7 cellular contexts compared by ENCODE assay signal in the genomic region with DNA sequence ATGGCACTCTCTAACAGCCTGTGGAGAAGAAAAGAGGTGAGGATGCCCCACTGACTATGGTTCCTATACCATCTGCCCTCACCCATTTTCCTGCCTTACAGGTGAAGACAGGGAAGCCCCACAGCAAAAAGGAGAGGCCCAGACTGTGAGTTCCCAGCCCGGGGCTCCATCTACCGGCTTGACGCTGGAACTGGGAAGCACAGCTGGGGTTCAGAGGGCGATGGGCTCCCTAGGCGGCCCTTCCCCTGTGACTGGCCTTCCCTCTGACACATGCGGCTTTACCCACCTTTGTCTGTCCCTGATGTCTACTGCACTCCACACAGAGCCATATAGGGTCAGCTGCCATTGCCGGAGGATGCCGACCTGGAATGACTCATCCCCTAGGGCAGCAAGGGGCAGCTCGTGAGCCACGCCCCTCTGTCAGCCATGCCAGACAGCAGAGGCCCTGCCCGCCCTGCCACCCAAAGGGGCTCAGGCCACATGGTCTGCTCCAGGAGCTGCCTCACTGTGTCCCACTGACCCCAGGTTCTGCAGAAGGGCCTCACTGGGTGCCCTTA. TPM values are rescaled to one million over a fixed set of nuclear protein-coding genes. Genes with fewer than 3 reads are reported as not detected.
DNase-seq lines count a peak whose midpoint lies in the region; ATAC-seq, FAIRE-seq and TF ChIP-seq lines count a peak whose summit lies in the region.
"Not testable (repeated sequence)": the region's sequence is repeated elsewhere in the genome, so short reads cannot be mapped to it uniquely, and the experiment has no call there.

No MANE protein-coding gene starts in this region.

- H3K14ac ChIP-seq in mesenchymal stem cell (ENCODE audit: low read length in 2 of 2) = not testable (repeated sequence)

- peaks cover 31% of the 10 kb centered on the region for H3K4me1 ChIP-seq in mesenchymal stem cell (ENCODE audit: control insufficient read depth, insufficient read depth, low read depth, low read length)
- not testable (repeated sequence) for H3K4me1 ChIP-seq in psoas muscle

- H3K27me3 ChIP-seq in mesenchymal stem cell (ENCODE audit: control insufficient read depth in 1 of 2, insufficient read depth in 1 of 2, low read length in 2 of 2); psoas muscle (ENCODE audit: insufficient read depth in 3 of 3, low read length in 2 of 3): not testable (repeated sequence)

- TF ChIP-seq CTCF in psoas muscle (IDR thresholded peaks at IDR 0.05) = not testable (repeated sequence)

- not testable (repeated sequence) for H3K4me3 ChIP-seq in mesenchymal stem cell (ENCODE audit: insufficient read depth in 1 of 2, low read depth in 1 of 2, low read length in 2 of 2); psoas muscle

- DNase-seq in ELF-1 (ENCODE audit: low read depth, low spot score) = peak; percentile 52
- DNase-seq in HTR-8/SVneo (ENCODE audit: insufficient read length, low spot score); mesenchymal stem cell; psoas muscle: not testable (repeated sequence)
- peak; percentile 62 for DNase-seq in SW480 (ENCODE audit: low spot score)
- DNase-seq in left ventricle myocardium superior = peak; percentile 36

- H2AFZ ChIP-seq in mesenchymal stem cell (ENCODE audit: low read depth, low read length) = not testable (repeated sequence)

- H3K36me3 ChIP-seq in mesenchymal stem cell (ENCODE audit: control insufficient read depth in 1 of 2, insufficient read depth in 2 of 2, low read depth in 1 of 2, low read length in 2 of 2) = peaks cover 35 to 44% of the 10 kb centered on the region in 2 experiments
- peaks cover 0 to 33% of the 10 kb centered on the region in 2 donors for H3K36me3 ChIP-seq in psoas muscle (ENCODE audit: insufficient read depth in 1 of 2, low read depth in 1 of 2)

- H3K4me2 ChIP-seq in mesenchymal stem cell (ENCODE audit: low read length, poor library complexity, severe bottlenecking) = not testable (repeated sequence)

- H3K18ac ChIP-seq in mesenchymal stem cell (ENCODE audit: low read depth in 1 of 2, low read length in 2 of 2) = not testable (repeated sequence)

- H3K27ac ChIP-seq in mesenchymal stem cell (ENCODE audit: low read length, poor library complexity, severe bottlenecking) = peak overlapping the region; percentile 44
- not testable (repeated sequence) for H3K27ac ChIP-seq in psoas muscle

- H4K91ac ChIP-seq in mesenchymal stem cell (ENCODE audit: low read length) = not testable (repeated sequence)

- peak; percentile 20 for ATAC-seq in esophagus mucosa
- peak; percentile 62 for ATAC-seq in left ventricle myocardium superior
- peak; percentile 22 to 43 (median 32) for ATAC-seq in psoas muscle

- H2AK5ac ChIP-seq in mesenchymal stem cell (ENCODE audit: low read length, severe bottlenecking) = not testable (repeated sequence)

- H2BK5ac ChIP-seq in mesenchymal stem cell (ENCODE audit: low read depth, low read length, poor library complexity, severe bottlenecking) = not testable (repeated sequence)

- not testable (repeated sequence) for H3K79me1 ChIP-seq in mesenchymal stem cell (replicated peaks; ENCODE audit: low read length, poor library complexity, severe bottlenecking)

- not testable (repeated sequence) for H3K4ac ChIP-seq in mesenchymal stem cell (ENCODE audit: low read depth in 1 of 2, low read length in 2 of 2)

- not testable (repeated sequence) for H4K8ac ChIP-seq in mesenchymal stem cell (ENCODE audit: low read length)

- peak; percentile 99 for FAIRE-seq in HTR-8/SVneo (lab: Jason Lieb, UNC)

- not testable (repeated sequence) for H3K9ac ChIP-seq in mesenchymal stem cell (ENCODE audit: low read length)

- not testable (repeated sequence) for H2BK15ac ChIP-seq in mesenchymal stem cell (ENCODE audit: low read depth, poor library complexity, severe bottlenecking)

- no CpG with 5 or more reads among the region's 11 CpGs for WGBS in mesenchymal stem cell
- 85 to 89% (median 88%) methylated on average over 5 to 6 of the region's 11 CpGs for WGBS in psoas muscle, 3 donors

- H2BK12ac ChIP-seq in mesenchymal stem cell (ENCODE audit: low read length in 2 of 2) = not testable (repeated sequence)

- H2BK120ac ChIP-seq in mesenchymal stem cell (ENCODE audit: low read depth, low read length) = not testable (repeated sequence)

- H3K9me3 ChIP-seq in mesenchymal stem cell (ENCODE audit: control insufficient read depth, low read length); psoas muscle: not testable (repeated sequence)

- H3K23ac ChIP-seq in mesenchymal stem cell (ENCODE audit: low read length in 2 of 2) = not testable (repeated sequence)

- intact Hi-C loops in left ventricle myocardium superior (cut with micrococcal nuclease) = not testable (repeated sequence)
- intact Hi-C loops in psoas muscle (cut with DNase I) = loop anchor here in 1 of 2 donors (5.0 kb wide), 1 partner anchor 75 kb away; no protein-coding TSS in a partner anchor

RNA-seq across cellular contexts. Expression of a gene that starts 7.7 kb away (rescaled TPM):
- 55.9 TPM for total RNA-seq in esophagus mucosa
- total RNA-seq in left ventricle myocardium superior = 69.5 TPM
- polyA plus RNA-seq in mesenchymal stem cell (2013, experiment 1 of 2) = 563 TPM
- 558 TPM for polyA plus RNA-seq in mesenchymal stem cell (2013, experiment 2 of 2)
- total RNA-seq in psoas muscle = 10 to 100 TPM; 36.2 to 73.0 (median 51.7) TPM
- 100 to 1,000 TPM in 2 of 3 donors, 10 to 100 TPM in 1; 86.5 to 140 (median 117) TPM for polyA plus RNA-seq in psoas muscle

RNA-seq across cellular contexts. Expression of a gene that starts 25.0 kb away (rescaled TPM):
- total RNA-seq in esophagus mucosa (44.4 TPM), left ventricle myocardium superior (21.7 TPM), psoas muscle (10 to 100 TPM; 15.8 to 23.6 (median 20.8) TPM)
- polyA plus RNA-seq in mesenchymal stem cell (2013, experiment 1 of 2) = 18.3 TPM
- 17.5 TPM for polyA plus RNA-seq in mesenchymal stem cell (2013, experiment 2 of 2)
- polyA plus RNA-seq in psoas muscle = 10 to 100 TPM in 2 of 3 donors, 1 to 10 TPM in 1; 9.9 to 17.5 (median 13.4) TPM

RNA-seq across cellular contexts. Expression of a gene that starts 25.6 kb away (rescaled TPM):
- total RNA-seq in esophagus mucosa (13.7 TPM), left ventricle myocardium superior (25.2 TPM), psoas muscle (10 to 100 TPM; 31.0 to 39.4 (median 34.7) TPM)
- 13.9 TPM for polyA plus RNA-seq in mesenchymal stem cell (2013, experiment 1 of 2)
- polyA plus RNA-seq in mesenchymal stem cell (2013, experiment 2 of 2) = 13.3 TPM
- 10 to 100 TPM; 12.4 to 19.7 (median 16.8) TPM for polyA plus RNA-seq in psoas muscle

RNA-seq across cellular contexts. Expression of a gene that starts 28.3 kb away (rescaled TPM):
- 9.8 TPM for total RNA-seq in esophagus mucosa
- 20.4 TPM for total RNA-seq in left ventricle myocardium superior
- 32.2 TPM for polyA plus RNA-seq in mesenchymal stem cell (2013, experiment 1 of 2)
- 32.8 TPM for polyA plus RNA-seq in mesenchymal stem cell (2013, experiment 2 of 2)
- 10 to 100 TPM; 12.6 to 22.8 (median 19.9) TPM for total RNA-seq in psoas muscle
- polyA plus RNA-seq in psoas muscle = 10 to 100 TPM in 1 of 3 donors, 1 to 10 TPM in 2; 7.1 to 10.5 (median 7.3) TPM
